16 cellular contexts compared by ENCODE assay signal in genomic region chr5:60510049-60510448, GRCh38.
"Had no signal": no experiment of that assay in that cellular context is flagged by ENCODE, and none has a peak within 500 bp of the region (broad histone marks: within the 10 kb centered on the region; RNA-seq: fewer than 3 reads in every experiment).

No MANE protein-coding gene starts in this region.

- H3K9me3 ChIP-seq: ascending aorta, breast epithelium, left ventricle myocardium inferior, ovary, spleen, upper lobe of left lung had no signal

- ATAC-seq: activated naive CD8-positive, alpha-beta T cell treated with anti-CD3 and anti-CD28 coated beads, Interleukin-2, amount 50 U/mL, for 24 hours; sciatic nerve; stimulated activated naive CD8-positive, alpha-beta T cell treated with anti-CD3 and anti-CD28 coated beads, Interleukin-15, amount 100 ng/mL, for 72 hours had no signal

- H3K36me3 ChIP-seq: ascending aorta, breast epithelium, left ventricle myocardium inferior, ovary, spleen, upper lobe of left lung had no signal

- H3K27ac ChIP-seq: breast epithelium, hepatocyte, left ventricle myocardium inferior, ovary, spleen, upper lobe of left lung had no signal

- H3K9me3 Mint-ChIP-seq: activated B cell treated with CpG ODN at 0.5 μM for 24 hours; activated naive CD8-positive, alpha-beta T cell treated with anti-CD3 and anti-CD28 coated beads, Interleukin-2, amount 50 U/mL, for 24 hours; stimulated activated naive CD8-positive, alpha-beta T cell treated with anti-CD3 and anti-CD28 coated beads, Interleukin-15, amount 100 ng/mL, for 72 hours; T-helper 1 cell treated with Interleukin-12 subunit alpha and Interleukin-12 subunit beta and Interleukin-4 antibody, amounts not matched to agents 30 μg/mL and 1 μg/mL, for 36 hours had no signal

- H3K27ac Mint-ChIP-seq: activated B cell treated with CpG ODN at 0.5 μM for 24 hours; activated naive CD8-positive, alpha-beta T cell treated with anti-CD3 and anti-CD28 coated beads, Interleukin-2, amount 50 U/mL, for 24 hours; stimulated activated naive CD8-positive, alpha-beta T cell treated with anti-CD3 and anti-CD28 coated beads, Interleukin-15, amount 100 ng/mL, for 72 hours; T-helper 1 cell treated with Interleukin-12 subunit alpha and Interleukin-12 subunit beta and Interleukin-4 antibody, amounts not matched to agents 30 μg/mL and 1 μg/mL, for 36 hours had no signal

- DNase-seq: activated B cell treated with CpG ODN at 0.5 μM for 24 hours; activated CD4-positive, alpha-beta T cell treated with anti-CD3 and anti-CD28 coated beads for 48 hours; activated CD8-positive, alpha-beta memory T cell treated with anti-CD3 and anti-CD28 coated beads for 24 hours; activated naive CD4-positive, alpha-beta T cell treated with Interleukin-2 at 50 U/mL for 16 hours; activated naive CD8-positive, alpha-beta T cell treated with anti-CD3 and anti-CD28 coated beads, Interleukin-2, amount 50 U/mL, for 24 hours; dermis blood vessel endothelial cell; left ventricle myocardium inferior; ovary; spleen; stimulated activated naive CD8-positive, alpha-beta T cell treated with anti-CD3 and anti-CD28 coated beads, Interleukin-15, amount 100 ng/mL, for 72 hours; upper lobe of left lung had no signal

- H3K4me1 Mint-ChIP-seq: activated naive CD8-positive, alpha-beta T cell treated with anti-CD3 and anti-CD28 coated beads, Interleukin-2, amount 50 U/mL, for 24 hours; stimulated activated naive CD8-positive, alpha-beta T cell treated with anti-CD3 and anti-CD28 coated beads, Interleukin-15, amount 100 ng/mL, for 72 hours had no signal

- H2AFZ ChIP-seq: hepatocyte had no signal

- H3K4me3 Mint-ChIP-seq: activated B cell treated with CpG ODN at 0.5 μM for 24 hours; activated naive CD8-positive, alpha-beta T cell treated with anti-CD3 and anti-CD28 coated beads, Interleukin-2, amount 50 U/mL, for 24 hours; stimulated activated naive CD8-positive, alpha-beta T cell treated with anti-CD3 and anti-CD28 coated beads, Interleukin-15, amount 100 ng/mL, for 72 hours; T-helper 1 cell treated with Interleukin-12 subunit alpha and Interleukin-12 subunit beta and Interleukin-4 antibody, amounts not matched to agents 30 μg/mL and 1 μg/mL, for 36 hours had no signal

- H3K4me3 ChIP-seq: ascending aorta, breast epithelium, hepatocyte, left ventricle myocardium inferior, ovary, spleen, upper lobe of left lung had no signal

- H3K79me2 ChIP-seq: hepatocyte had no signal

- H3K27me3 ChIP-seq: ascending aorta, breast epithelium, hepatocyte, ovary, spleen, upper lobe of left lung had no signal

- H3K4me2 ChIP-seq: hepatocyte had no signal

- H3K4me1 ChIP-seq: ascending aorta, breast epithelium, upper lobe of left lung had no signal

- H3K27me3 Mint-ChIP-seq: activated B cell treated with CpG ODN at 0.5 μM for 24 hours; stimulated activated naive CD8-positive, alpha-beta T cell treated with anti-CD3 and anti-CD28 coated beads, Interleukin-15, amount 100 ng/mL, for 72 hours had no signal
